In the genomic region with DNA sequence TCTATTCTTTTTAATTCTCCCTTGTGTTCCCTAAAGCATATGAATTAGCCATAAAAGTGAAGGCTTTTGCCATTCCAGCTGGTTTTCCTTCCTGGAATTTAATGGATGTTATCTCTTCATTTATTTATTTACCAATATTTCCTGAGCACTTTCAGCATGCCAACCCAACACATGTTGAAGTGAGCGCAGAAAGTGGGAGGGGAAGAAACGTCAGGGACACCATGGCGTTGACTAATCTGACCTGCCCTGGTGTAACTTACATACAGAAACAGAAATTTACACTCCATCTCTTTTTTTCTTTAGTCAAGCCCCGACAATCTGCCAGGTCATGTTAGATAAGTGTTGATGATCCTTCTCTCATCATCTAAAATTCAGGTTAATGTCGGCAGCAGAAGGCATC, we compare ENCODE assay signal across 20 cellular contexts.
"Had no signal": no experiment of that assay in that cellular context is flagged by ENCODE, and none has a peak within 500 bp of the region (broad histone marks: within the 10 kb centered on the region; RNA-seq: fewer than 3 reads in every experiment).

No MANE protein-coding gene starts in this region.

- DNase-seq: colonic mucosa; dorsolateral prefrontal cortex; effector CD8-positive, alpha-beta T cell; glutamatergic neuron; left cardiac atrium; left ventricle myocardium superior; naive thymus-derived CD8-positive, alpha-beta T cell; posterior cingulate gyrus; spleen; stimulated activated CD4-positive, alpha-beta T cell treated with anti-CD3 and anti-CD28 coated beads, Interleukin-15, amount 100 ng/mL, for 24 hours; stimulated activated CD4-positive, alpha-beta T cell treated with anti-CD3 and anti-CD28 coated beads, Interleukin-1b, Interleukin-23, amount 100 ng/mL, for 48 hours; stimulated activated CD4-positive, alpha-beta T cell treated with anti-CD3 and anti-CD28 coated beads, Interleukin-4, amount 100 ng/mL, for 24 hours; tibial artery; upper lobe of left lung; uterus had no signal

- H3K4me3 ChIP-seq: colonic mucosa, dorsolateral prefrontal cortex, gastroesophageal sphincter, lung, spleen, tibial artery, upper lobe of left lung, uterus had no signal

- H3K27ac ChIP-seq: colonic mucosa, dorsolateral prefrontal cortex, spleen, tibial artery, upper lobe of left lung, uterus had no signal

- H3K36me3 ChIP-seq: colonic mucosa, gastroesophageal sphincter, spleen, tibial artery, upper lobe of left lung, uterus had no signal

- H3K27me3 ChIP-seq: colonic mucosa, dorsolateral prefrontal cortex, gastroesophageal sphincter, spleen, tibial artery, upper lobe of left lung, uterus had no signal

- H3K9me3 ChIP-seq: colonic mucosa, gastroesophageal sphincter, spleen, tibial artery, upper lobe of left lung, uterus had no signal

- ATAC-seq: esophagus mucosa; gastroesophageal sphincter; left cardiac atrium; left ventricle myocardium superior; naive thymus-derived CD8-positive, alpha-beta T cell; sciatic nerve; stimulated activated memory B cell treated with anti-CD40 and anti-IgM and Interleukin-4, amounts not matched to agents 10 μg/mL and 1 μg/mL and 100 μg/mL, for 72 hours had no signal

- H3K4me1 ChIP-seq: colonic mucosa, spleen, uterus had no signal
